Comparison of ENCODE assay signal across 12 cellular contexts in the genomic region with DNA sequence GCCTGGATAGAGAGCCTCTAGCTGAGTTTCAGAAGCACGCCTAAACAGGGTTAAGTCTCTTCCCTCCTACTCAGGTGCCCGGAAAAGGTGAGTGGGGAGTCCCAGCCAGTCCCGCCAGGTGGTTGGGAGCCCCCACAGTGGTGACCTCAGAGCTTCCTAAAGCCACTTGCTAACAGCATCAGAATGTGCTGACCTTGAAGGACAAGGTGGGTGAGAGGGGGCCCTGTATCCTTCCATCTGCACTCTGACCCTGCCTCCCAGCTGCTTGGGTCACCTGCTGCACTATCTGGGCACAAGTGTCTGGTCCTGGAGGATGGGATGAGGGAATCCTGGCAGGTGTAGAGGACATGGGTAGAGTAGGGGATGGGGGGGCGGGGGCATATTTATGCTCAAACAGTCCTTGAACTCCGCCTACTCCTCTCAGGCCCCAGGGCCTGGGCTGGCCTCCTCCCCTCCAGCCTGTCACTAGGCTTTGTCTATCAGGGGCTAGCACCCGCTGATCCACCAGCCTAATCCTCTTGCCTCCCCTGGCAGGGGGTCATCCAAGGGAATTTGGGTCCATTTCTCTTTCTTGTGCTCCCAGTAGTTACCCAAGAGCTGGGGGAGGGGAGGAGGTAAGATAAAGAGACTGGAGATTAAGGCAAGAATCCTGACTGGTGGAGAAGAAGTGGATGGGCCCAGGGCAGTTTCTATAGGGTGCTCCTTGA. TPM values are rescaled to one million over a fixed set of nuclear protein-coding genes. Genes with fewer than 3 reads are reported as not detected.
DNase-seq lines count a peak whose midpoint lies in the region; ATAC-seq and TF ChIP-seq lines count a peak whose summit lies in the region.
"Had no signal": no experiment of that assay in that cellular context is flagged by ENCODE, and none has a peak within 500 bp of the region (broad histone marks: within the 10 kb centered on the region; RNA-seq: fewer than 3 reads in every experiment).

No MANE protein-coding gene starts in this region.

- DNase-seq in left ventricle myocardium inferior: no peak
- no peak for DNase-seq in left cardiac atrium
- peak; percentile 58 for DNase-seq in type B pancreatic cell (ENCODE audit: extremely low spot score, unreplicated experiment)
- DNase-seq in HT-29 (ENCODE audit: low spot score): no peak
- DNase-seq: activated naive CD8-positive, alpha-beta T cell treated with anti-CD3 and anti-CD28 coated beads, Interleukin-2, amount 50 U/mL, for 24 hours; effector memory CD4-positive, alpha-beta T cell; EL; hypothalamus; NCI-H1694 treated with DMSO at 0.1 percent for 48 hours; spleen had no signal

- H3K36me3 ChIP-seq in left ventricle myocardium inferior (no peaks in the 10 kb centered on the region), gastroesophageal sphincter (no peaks in the 10 kb centered on the region)
- H3K36me3 ChIP-seq: spleen had no signal

- H3K4me1 ChIP-seq in left ventricle myocardium inferior (peaks cover 76% of the 10 kb centered on the region), gastroesophageal sphincter (peaks cover 0 to 67% (median 30%) of the 10 kb centered on the region in 3 donors)

- TF ChIP-seq CTCF in left ventricle myocardium inferior (IDR thresholded peaks at IDR 0.05; ENCODE audit: borderline replicate concordance): no peak
- TF ChIP-seq CTCF in gastroesophageal sphincter (IDR thresholded peaks at IDR 0.05): no peak
- no peak for TF ChIP-seq CTCF in type B pancreatic cell (conservative IDR thresholded peaks at IDR 0.05)

- intact Hi-C loops in left ventricle myocardium inferior (cut with micrococcal nuclease) (no loop called here), left cardiac atrium (cut with DNase I) (no loop called here)

- H3K27ac Mint-ChIP-seq in type B pancreatic cell: no peak overlapping the region
- H3K27ac Mint-ChIP-seq: activated naive CD8-positive, alpha-beta T cell treated with anti-CD3 and anti-CD28 coated beads, Interleukin-2, amount 50 U/mL, for 24 hours had no signal

- no peak for ATAC-seq in left cardiac atrium
- ATAC-seq in gastroesophageal sphincter: no peak
- ATAC-seq in GM21381 (IDR thresholded peaks at IDR 0.05; ENCODE audit: unreplicated experiment): no peak
- ATAC-seq: activated naive CD8-positive, alpha-beta T cell treated with anti-CD3 and anti-CD28 coated beads, Interleukin-2, amount 50 U/mL, for 24 hours had no signal

- H3K4me3 Mint-ChIP-seq in type B pancreatic cell: no peak overlapping the region
- H3K4me3 Mint-ChIP-seq: activated naive CD8-positive, alpha-beta T cell treated with anti-CD3 and anti-CD28 coated beads, Interleukin-2, amount 50 U/mL, for 24 hours had no signal

- no peak for TF ChIP-seq POLR2A in gastroesophageal sphincter (IDR thresholded peaks at IDR 0.05)

- no CpG with 5 or more reads among the region's 6 CpGs for WGBS in gastroesophageal sphincter (ENCODE audit: low coverage in 1 of 2), 2 donors

- H3K27me3 ChIP-seq in left ventricle myocardium inferior (ENCODE audit: low read depth) (no peaks in the 10 kb centered on the region), gastroesophageal sphincter (no peaks in the 10 kb centered on the region)

- no peaks in the 10 kb centered on the region for H3K9me3 ChIP-seq in left ventricle myocardium inferior (replicated peaks)
- no peaks in the 10 kb centered on the region for H3K9me3 ChIP-seq in gastroesophageal sphincter
- H3K9me3 ChIP-seq: spleen had no signal

- H3K9me3 Mint-ChIP-seq in type B pancreatic cell: no peaks in the 10 kb centered on the region
- H3K9me3 Mint-ChIP-seq: activated naive CD8-positive, alpha-beta T cell treated with anti-CD3 and anti-CD28 coated beads, Interleukin-2, amount 50 U/mL, for 24 hours had no signal

- no peaks in the 10 kb centered on the region for H3K36me3 Mint-ChIP-seq in type B pancreatic cell

- TF ChIP-seq EP300 in gastroesophageal sphincter (IDR thresholded peaks at IDR 0.05): no peak

- H3K4me3 ChIP-seq in left ventricle myocardium inferior: peak overlapping the region; percentile 71
- H3K4me3 ChIP-seq in gastroesophageal sphincter: no peak overlapping the region
- H3K4me3 ChIP-seq: spleen had no signal

- peaks cover 7% of the 10 kb centered on the region for H3K27me3 Mint-ChIP-seq in type B pancreatic cell

- H3K4me1 Mint-ChIP-seq in type B pancreatic cell (ENCODE audit: unreplicated experiment): peaks cover 27% of the 10 kb centered on the region

- H3K27ac ChIP-seq in left ventricle myocardium inferior (replicated peaks) (peak overlapping the region; percentile 95), gastroesophageal sphincter (peak overlapping the region in 3 of 4 donors; percentile 55 to 97 (median 96))
- H3K27ac ChIP-seq: spleen had no signal

RNA-seq across cellular contexts. Expression of a gene that starts 3.4 kb away (rescaled TPM):
- total RNA-seq in left ventricle myocardium inferior (135 TPM), left cardiac atrium (10 to 100 TPM; 65.8 to 68.8 TPM), gastroesophageal sphincter (1 to 10 TPM; 4.6 to 10.0 (median 6.6) TPM), type B pancreatic cell (ENCODE audit: low replicate concordance) (7.4 and 8.2 TPM in 2 replicates)
- total RNA-seq in HT-29 (2014; rRNA removed; shearing (Covaris generic)): 2.2 and 4.4 TPM in 2 replicates

RNA-seq across cellular contexts. Expression of a gene that starts 31.6 kb away (rescaled TPM):
- total RNA-seq in left ventricle myocardium inferior (not detected), left cardiac atrium (not detected), gastroesophageal sphincter (under 1 TPM in 1 of 4 donors, not detected in 3; 0.15 TPM), type B pancreatic cell (ENCODE audit: low replicate concordance) (not detected in 2 replicates)
- not detected in 2 replicates for total RNA-seq in HT-29 (2014; rRNA removed; shearing (Covaris generic))

RNA-seq across cellular contexts. Expression of a gene that starts 37.4 kb away (rescaled TPM):
- total RNA-seq in left ventricle myocardium inferior: 14.4 TPM
- total RNA-seq in left cardiac atrium: 10 to 100 TPM; 25.1 to 39.9 TPM
- 10 to 100 TPM; 44.3 to 52.1 (median 45.6) TPM for total RNA-seq in gastroesophageal sphincter
- 2.0 and 4.0 TPM in 2 replicates for total RNA-seq in type B pancreatic cell (ENCODE audit: low replicate concordance)
- 0.47 and 0.56 TPM in 2 replicates for total RNA-seq in HT-29 (2014; rRNA removed; shearing (Covaris generic))

RNA-seq across cellular contexts. Expression of a gene that starts 43.8 kb away (rescaled TPM):
- total RNA-seq in left ventricle myocardium inferior (14.0 TPM), left cardiac atrium (10 to 100 TPM; 13.2 to 14.1 TPM), gastroesophageal sphincter (10 to 100 TPM; 13.0 to 39.6 (median 17.1) TPM), type B pancreatic cell (ENCODE audit: low replicate concordance) (40.3 and 45.6 TPM in 2 replicates)
- total RNA-seq in HT-29 (2014; rRNA removed; shearing (Covaris generic)): 13.3 and 14.8 TPM in 2 replicates

RNA-seq across cellular contexts. Expression of a gene that starts 44.9 kb away (rescaled TPM):
- total RNA-seq in left ventricle myocardium inferior (0.91 TPM), left cardiac atrium (1 to 10 TPM; 6.1 to 7.0 TPM), gastroesophageal sphincter (10 to 100 TPM in 3 of 4 donors, 1 to 10 TPM in 1; 2.5 to 34.5 (median 16.8) TPM), type B pancreatic cell (ENCODE audit: low replicate concordance) (2.0 and 19.0 TPM in 2 replicates)
- total RNA-seq in HT-29 (2014; rRNA removed; shearing (Covaris generic)): 0.18 and 0.25 TPM in 2 replicates
